13 cellular contexts compared by ENCODE assay signal in the genomic region with DNA sequence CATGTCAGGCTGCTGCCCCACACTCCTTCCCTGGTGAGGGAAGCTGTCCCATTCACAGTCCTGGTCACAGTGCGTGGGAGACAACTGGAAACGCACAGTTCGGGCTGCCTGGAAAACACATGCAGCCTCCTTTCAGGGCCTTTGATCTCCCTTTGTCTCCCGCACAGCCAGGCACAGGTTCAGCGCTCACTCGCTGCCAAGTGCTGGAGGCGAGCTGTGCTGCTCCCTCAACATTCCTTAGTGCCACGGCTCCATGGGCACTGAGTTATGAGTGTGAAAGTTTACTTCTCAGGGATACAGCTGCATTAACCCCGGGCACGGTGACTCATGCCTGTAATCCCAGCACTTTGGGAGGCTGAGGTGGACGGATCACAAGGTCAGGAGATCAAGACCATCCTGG. TPM values are rescaled to one million over a fixed set of nuclear protein-coding genes. Genes with fewer than 3 reads are reported as not detected.
DNase-seq lines count a peak whose midpoint lies in the region; ATAC-seq lines count a peak whose summit lies in the region.
"Had no signal": no experiment of that assay in that cellular context is flagged by ENCODE, and none has a peak within 500 bp of the region (broad histone marks: within the 10 kb centered on the region; RNA-seq: fewer than 3 reads in every experiment).

No MANE protein-coding gene starts in this region.

- peak in 8 of 14 donors; percentile 6 to 81 (median 17) for DNase-seq in C1 segment of cervical spinal cord (lab: John Stamatoyannopoulos, UW)
- DNase-seq in LHCN-M2 (ENCODE audit: low read depth), result peak; percentile 75
- peak; percentile 86 to 90 for DNase-seq in T47D (ENCODE audit: low read depth in 1 of 2, low spot score in 1 of 2)
- peak; percentile 77 for DNase-seq in kidney glomerular epithelial cell (lab: John Stamatoyannopoulos, UW)
- DNase-seq in cerebellar nuclear complex (lab: John Stamatoyannopoulos, UW), result no peak
- DNase-seq: AML-193, heart right ventricle, MV-4-11 had no signal

- no peak for ATAC-seq in GM18868 (IDR thresholded peaks at IDR 0.05; ENCODE audit: unreplicated experiment)
- ATAC-seq in GM21786 (IDR thresholded peaks at IDR 0.05; ENCODE audit: unreplicated experiment), result no peak
- ATAC-seq in HG03442 (IDR thresholded peaks at IDR 0.05; ENCODE audit: unreplicated experiment), result no peak

- in situ Hi-C loops in T47D (cut with HindIII; ENCODE audit: low pct_unique_long_range_greater_than_20kb, low sequenced_read_pairs), result no loop called here

RNA-seq across cellular contexts. Expression of a gene that starts 9.1 kb away (rescaled TPM):
- total RNA-seq in LHCN-M2 (2014; rRNA removed), result 18.3 and 23.8 TPM in 2 replicates
- polyA plus RNA-seq in LHCN-M2 (2012), result 18.8 TPM

RNA-seq across cellular contexts. Expression of a gene that starts 28.8 kb away (rescaled TPM):
- total RNA-seq in LHCN-M2 (2014; rRNA removed), result not detected in 2 replicates
- polyA plus RNA-seq in LHCN-M2 (2012), result not detected
- total RNA-seq: lung microvascular endothelial cell had no signal
- polyA plus RNA-seq: heart right ventricle, ovary had no signal

RNA-seq across cellular contexts. Expression of a gene that starts 47.4 kb away (rescaled TPM):
- total RNA-seq in LHCN-M2 (2014; rRNA removed), result not detected in 2 replicates
- not detected for polyA plus RNA-seq in LHCN-M2 (2012)
- total RNA-seq: heart right ventricle, lung microvascular endothelial cell had no signal
- polyA plus RNA-seq: ovary had no signal

Comparison
In these comparisons a context has a peak if more than half of its experiments do, and no peak if none do; other contexts are left out.
1. DNase-seq: peak in C1 segment of cervical spinal cord (8 of 14), LHCN-M2 (single experiment), T47D (2 of 2) and kidney glomerular epithelial cell (single experiment); none in cerebellar nuclear complex (0 of 2).